24 cellular contexts compared by ENCODE assay signal in the genomic region with DNA sequence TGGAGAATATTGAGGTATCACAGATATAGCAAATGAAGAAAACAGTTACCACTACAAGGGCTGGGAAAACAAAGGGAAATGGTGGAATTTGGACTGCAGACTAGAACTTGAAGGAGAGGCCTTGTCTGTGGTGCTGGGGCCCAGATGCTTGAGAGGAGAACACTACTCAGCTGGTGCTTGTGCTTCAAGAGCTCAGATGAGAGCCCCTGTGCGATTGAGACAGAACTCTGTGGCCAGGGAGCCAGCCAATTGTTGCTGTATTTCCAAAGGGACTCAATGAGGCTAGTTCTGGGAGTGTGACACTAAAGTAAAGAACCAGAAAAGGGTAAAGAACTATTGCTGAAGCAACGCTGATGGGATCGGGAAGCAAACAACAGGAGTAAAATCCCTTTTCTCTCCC.
DNase-seq lines count a peak whose midpoint lies in the region; ATAC-seq, FAIRE-seq and TF ChIP-seq lines count a peak whose summit lies in the region.
"Had no signal": no experiment of that assay in that cellular context is flagged by ENCODE, and none has a peak within 500 bp of the region (broad histone marks: within the 10 kb centered on the region; RNA-seq: fewer than 3 reads in every experiment).

No MANE protein-coding gene starts in this region.

- intact Hi-C loops in endothelial cell of umbilical vein (cut with micrococcal nuclease) (no loop called here), thyroid gland (cut with DNase I) (no loop called here)

- H3K9ac ChIP-seq in endothelial cell of umbilical vein (replicated peaks; ENCODE audit: extremely low read depth, insufficient read depth, low read length): no peak overlapping the region
- H3K9ac ChIP-seq: BLaER1 had no signal

- no peak for TF ChIP-seq POLR2A in endothelial cell of umbilical vein (IDR thresholded peaks at IDR 0.05; ENCODE audit: low read depth, low read length)
- TF ChIP-seq POLR2A in thyroid gland (IDR thresholded peaks at IDR 0.05): no peak

- peak overlapping the region; percentile 38 for H2AFZ ChIP-seq in endothelial cell of umbilical vein (ENCODE audit: low read depth, low read length)

- dilution Hi-C loops in endothelial cell of umbilical vein (cut with MboI; ENCODE audit: extremely low pct_ligation_motif_present, low sequenced_read_pairs): no loop called here

- H3K79me2 ChIP-seq in endothelial cell of umbilical vein (ENCODE audit: control insufficient read depth, insufficient read depth, low read length): no peaks in the 10 kb centered on the region

- no peak for FAIRE-seq in endothelial cell of umbilical vein (lab: Jason Lieb, UNC)
- FAIRE-seq: GM12892, HepG2 had no signal

- 45 to 57% methylated on average over 3 of the region's 3 CpGs for WGBS in lung, 2 donors
- WGBS in thyroid gland, 2 donors: 29 to 38% methylated on average over 3 of the region's 3 CpGs

- no peak overlapping the region for H3K4me3 ChIP-seq in endothelial cell of umbilical vein (replicated peaks in 1 of 3; ENCODE audit: insufficient read depth in 1 of 3, low read depth in 1 of 3, low read length in 3 of 3)
- no peak overlapping the region for H3K4me3 ChIP-seq in lung
- H3K4me3 ChIP-seq in thyroid gland (replicated peaks in 1 of 3): no peak overlapping the region
- H3K4me3 ChIP-seq: BLaER1 had no signal

- H3K4me2 ChIP-seq in endothelial cell of umbilical vein (ENCODE audit: insufficient read depth, low read length): no peak overlapping the region
- H3K4me2 ChIP-seq: BLaER1 had no signal

- no peaks in the 10 kb centered on the region for H3K9me1 ChIP-seq in endothelial cell of umbilical vein (replicated peaks; ENCODE audit: control insufficient read depth, extremely low read depth, insufficient read depth, low read length)

- no peak overlapping the region for H3K27ac ChIP-seq in endothelial cell of umbilical vein (ENCODE audit: insufficient read depth, low read depth, low read length)
- H3K27ac ChIP-seq in lung (ENCODE audit: low read depth in 1 of 2, low read length in 1 of 2): no peak overlapping the region
- no peak overlapping the region for H3K27ac ChIP-seq in thyroid gland
- H3K27ac ChIP-seq: 22Rv1, BLaER1, HL-60 had no signal

- peak; percentile 58 for ATAC-seq in lung (ENCODE audit: insufficient read depth, low FRiP score)
- no peak for ATAC-seq in HG02870 (IDR thresholded peaks at IDR 0.05; ENCODE audit: unreplicated experiment)
- ATAC-seq in GM18520 (IDR thresholded peaks at IDR 0.05; ENCODE audit: unreplicated experiment): no peak
- ATAC-seq: HepG2, PC-3 had no signal

- H3K36me3 ChIP-seq in endothelial cell of umbilical vein (ENCODE audit: control insufficient read depth in 2 of 2, extremely low read depth in 1 of 2, insufficient read depth in 2 of 2, low read length in 2 of 2) (no peaks in the 10 kb centered on the region), lung (ENCODE audit: control insufficient read depth in 2 of 2, insufficient read depth in 2 of 2, low read length in 2 of 2) (no peaks in the 10 kb centered on the region), thyroid gland (no peaks in the 10 kb centered on the region)
- H3K36me3 ChIP-seq: BLaER1 had no signal

- no peaks in the 10 kb centered on the region for H4K20me1 ChIP-seq in endothelial cell of umbilical vein (replicated peaks; ENCODE audit: control insufficient read depth, extremely low read depth, insufficient read depth, low read length)
- H4K20me1 ChIP-seq: BLaER1 had no signal

- POLR2A ChIA-PET in endothelial cell of umbilical vein (lab: Charles Lee): no interaction called here

- CTCF ChIA-PET in endothelial cell of umbilical vein (lab: Charles Lee): interaction anchor here (1.0 to 1.1 kb wide), 2 partner anchors 17 to 39 kb away, joined by 3 to 5 read pairs; no protein-coding TSS in a partner anchor

- peak; percentile 16 for DNase-seq in NCI-H510A treated with DMSO at 0.1 percent for 48 hours (lab: John Stamatoyannopoulos, UW)
- no peak for DNase-seq in NCI-H510A (lab: John Stamatoyannopoulos, UW)
- no peak for DNase-seq in endothelial cell of umbilical vein (ENCODE audit: low read depth, low spot score)
- peak; percentile 65 for DNase-seq in lung (ENCODE audit: low spot score)
- peak; percentile 33 to 35 for DNase-seq in thyroid gland
- no peak for DNase-seq in activated naive CD4-positive, alpha-beta T cell treated with anti-CD3 and anti-CD28 coated beads, Interleukin-2, amount 50 U/mL, for 16 hours
- DNase-seq: ACHN; CD4-positive, alpha-beta memory T cell; H7; KBM-7; MM.1S; NCI-H1048; NCI-H1436; NCI-H187 treated with DMSO at 0.1 percent for 48 hours; NCI-H2171; PC-3; Right ventricle myocardium superior had no signal

- TF ChIP-seq CTCF in endothelial cell of umbilical vein (IDR thresholded peaks at IDR 0.05; ENCODE audit: extremely low read depth in 1 of 2, insufficient read depth in 1 of 2, low read depth in 1 of 2, low read length in 2 of 2): no peak
- no peak for TF ChIP-seq CTCF in lung (IDR thresholded peaks at IDR 0.05; ENCODE audit: control extremely low read depth, extremely low read depth)
- no peak for TF ChIP-seq CTCF in thyroid gland (IDR thresholded peaks at IDR 0.05)

- H3K27me3 ChIP-seq in endothelial cell of umbilical vein (ENCODE audit: control insufficient read depth in 2 of 2, insufficient read depth in 2 of 2, low read length in 2 of 2): no peaks in the 10 kb centered on the region
- H3K27me3 ChIP-seq in lung (ENCODE audit: control insufficient read depth, insufficient read depth): no peaks in the 10 kb centered on the region
- no peaks in the 10 kb centered on the region for H3K27me3 ChIP-seq in thyroid gland
- H3K27me3 ChIP-seq: BLaER1 had no signal

- no TSS peak for BruUV-seq in endothelial cell of umbilical vein (replicated peaks; lab: Mats Ljungman, UMichigan)

- H3K4me1 ChIP-seq in endothelial cell of umbilical vein (ENCODE audit: control insufficient read depth, extremely low read depth, insufficient read depth, low read length) (no peaks in the 10 kb centered on the region), lung (ENCODE audit: control insufficient read depth in 2 of 2, insufficient read depth in 2 of 2, low read length in 2 of 2) (no peaks in the 10 kb centered on the region), thyroid gland (no peaks in the 10 kb centered on the region)
- H3K4me1 ChIP-seq: BLaER1 had no signal

- H3K9me3 ChIP-seq in endothelial cell of umbilical vein (replicated peaks; ENCODE audit: control insufficient read depth, insufficient read depth, low read length): no peaks in the 10 kb centered on the region
- H3K9me3 ChIP-seq in lung (ENCODE audit: control insufficient read depth in 2 of 2, insufficient read depth in 1 of 2, low read length in 1 of 2): no peaks in the 10 kb centered on the region
- H3K9me3 ChIP-seq in thyroid gland: no peaks in the 10 kb centered on the region
- H3K9me3 ChIP-seq: BLaER1 had no signal

TF ChIP-seq in endothelial cell of umbilical vein, 7 proteins besides CTCF, POLR2A, EP300 and RAD21:
- TF ChIP-seq EZH2 (IDR thresholded peaks at IDR 0.05; ENCODE audit: borderline replicate concordance, low read depth, low read length, severe bottlenecking) (no peak), MYC (IDR thresholded peaks at IDR 0.05; ENCODE audit: low read depth, low read length) (no peak), POLR2AphosphoS5 (IDR thresholded peaks at IDR 0.05; ENCODE audit: insufficient read depth, low read depth, low read length) (no peak), JUN (IDR thresholded peaks at IDR 0.05; ENCODE audit: borderline replicate concordance, insufficient read depth, insufficient read length, low read depth) (no peak), GATA2 (IDR thresholded peaks at IDR 0.05; ENCODE audit: insufficient read depth, insufficient read length, low read depth, low read length) (no peak), MAX (IDR thresholded peaks at IDR 0.05; ENCODE audit: insufficient read depth, insufficient read length) (no peak), FOS (IDR thresholded peaks at IDR 0.05; ENCODE audit: borderline replicate concordance, insufficient read depth, low read length) (no peak)

Comparison
In these comparisons a context has a peak if more than half of its experiments do, and no peak if none do; other contexts are left out.
1. DNase-seq: peak in NCI-H510A treated with DMSO at 0.1 percent for 48 hours (single experiment), lung (single experiment) and thyroid gland (2 of 2); none in NCI-H510A (single experiment), endothelial cell of umbilical vein (single experiment) and activated naive CD4-positive, alpha-beta T cell treated with anti-CD3 and anti-CD28 coated beads, Interleukin-2, amount 50 U/mL, for 16 hours (single experiment).